ENCODE assay signal across 1 cellular context in the genomic region with DNA sequence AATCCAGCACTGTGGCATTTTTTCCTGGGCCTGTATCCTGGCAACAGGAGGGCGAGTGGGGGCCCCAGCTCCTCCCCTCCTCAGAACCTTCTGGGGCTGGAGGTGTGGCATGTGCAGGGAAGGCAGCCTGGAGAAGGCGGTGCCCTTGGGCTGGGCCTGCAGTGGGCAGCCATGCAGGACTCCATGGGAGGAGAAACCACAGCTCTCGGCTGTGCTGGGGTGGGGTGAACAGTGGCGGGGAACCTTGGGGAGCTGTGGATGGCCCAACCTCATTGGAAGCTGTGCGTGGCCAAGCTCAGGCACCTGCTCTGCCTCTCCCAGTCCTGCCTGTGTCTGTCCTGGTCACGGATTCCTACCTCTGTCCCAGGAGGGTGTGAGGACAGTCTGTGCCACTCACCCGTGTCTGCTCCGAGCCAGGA.
TF ChIP-seq lines count a peak whose summit lies in the region.

No MANE protein-coding gene starts in this region.

TF ChIP-seq in HEK293, 187 proteins besides CTCF, POLR2A, EP300 and RAD21 (continued from another document):
- TF ChIP-seq ZNF211 (tag by site-specific recombination; IDR thresholded peaks at IDR 0.05; ENCODE audit: low read depth) (no peak), ZNF148 (tag by site-specific recombination; IDR thresholded peaks at IDR 0.05; ENCODE audit: borderline replicate concordance) (no peak)
